In the genomic region with DNA sequence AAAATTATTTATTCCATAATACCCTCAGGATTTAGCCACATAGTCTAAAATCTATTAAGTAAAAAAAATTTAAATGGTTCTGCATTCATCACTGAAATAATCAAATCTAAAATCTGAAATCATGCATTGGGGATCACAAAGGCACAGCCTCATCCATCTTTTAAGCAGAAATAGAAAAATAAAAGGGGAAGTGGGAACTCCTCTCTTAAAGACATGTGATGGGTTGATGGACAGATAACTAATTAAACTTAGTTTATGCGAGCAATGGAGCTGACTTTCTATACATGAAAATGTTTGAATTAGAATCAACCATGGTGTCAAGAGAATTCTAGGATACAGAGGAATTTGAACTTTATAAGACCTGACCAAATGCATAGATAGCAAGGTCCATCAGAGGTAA, we compare ENCODE assay signal across 29 cellular contexts.
"Had no signal": no experiment of that assay in that cellular context is flagged by ENCODE, and none has a peak within 500 bp of the region (broad histone marks: within the 10 kb centered on the region; RNA-seq: fewer than 3 reads in every experiment).

No MANE protein-coding gene starts in this region.

- H3K79me2 ChIP-seq: hepatocyte had no signal

- DNase-seq: colonic mucosa; cortex of kidney; dermis blood vessel endothelial cell; dorsolateral prefrontal cortex; effector CD4-positive, alpha-beta T cell; effector CD8-positive, alpha-beta T cell; effector memory CD4-positive, alpha-beta T cell; effector memory CD8-positive, alpha-beta T cell; endodermal cell; erythroblast; esophagus squamous epithelium; foreskin fibroblast; foreskin keratinocyte; foreskin melanocyte; gastrocnemius medialis; glutamatergic neuron; head of caudate nucleus; heart left ventricle; heart right ventricle had no signal

- H3K4me2 ChIP-seq: hepatocyte had no signal

- FAIRE-seq: colon, endometrium, endothelial cell of umbilical vein, frontal cortex had no signal

- H3K4me1 ChIP-seq: colonic mucosa, esophagus squamous epithelium, foreskin keratinocyte, gastrocnemius medialis, gastroesophageal sphincter, heart left ventricle, heart right ventricle had no signal

- H2AFZ ChIP-seq: hepatocyte had no signal

- H3K9me3 ChIP-seq: colonic mucosa, esophagus muscularis mucosa, esophagus squamous epithelium, gastrocnemius medialis, gastroesophageal sphincter, heart left ventricle, heart right ventricle had no signal

- H3K27me3 ChIP-seq: colonic mucosa, dorsolateral prefrontal cortex, esophagus muscularis mucosa, esophagus squamous epithelium, foreskin keratinocyte, gastrocnemius medialis, gastroesophageal sphincter, heart left ventricle, hepatocyte had no signal

- H3K27ac ChIP-seq: colonic mucosa, coronary artery, epithelial cell of prostate, esophagus muscularis mucosa, esophagus squamous epithelium, foreskin keratinocyte, gastrocnemius medialis, gastroesophageal sphincter, heart left ventricle, heart right ventricle, hepatocyte had no signal

- H3K4me3 ChIP-seq: colonic mucosa, coronary artery, dorsolateral prefrontal cortex, esophagus muscularis mucosa, esophagus squamous epithelium, gastrocnemius medialis, gastroesophageal sphincter, heart left ventricle, heart right ventricle, hepatocyte had no signal

- ATAC-seq: effector memory CD8-positive, alpha-beta T cell; esophagus mucosa; foreskin keratinocyte; gastrocnemius medialis; gastroesophageal sphincter; heart left ventricle; heart right ventricle had no signal

- H3K36me3 ChIP-seq: colonic mucosa, esophagus muscularis mucosa, esophagus squamous epithelium, gastrocnemius medialis, gastroesophageal sphincter, heart left ventricle, heart right ventricle had no signal
